Comparison of ENCODE assay signal across 12 cellular contexts in the genomic region with DNA sequence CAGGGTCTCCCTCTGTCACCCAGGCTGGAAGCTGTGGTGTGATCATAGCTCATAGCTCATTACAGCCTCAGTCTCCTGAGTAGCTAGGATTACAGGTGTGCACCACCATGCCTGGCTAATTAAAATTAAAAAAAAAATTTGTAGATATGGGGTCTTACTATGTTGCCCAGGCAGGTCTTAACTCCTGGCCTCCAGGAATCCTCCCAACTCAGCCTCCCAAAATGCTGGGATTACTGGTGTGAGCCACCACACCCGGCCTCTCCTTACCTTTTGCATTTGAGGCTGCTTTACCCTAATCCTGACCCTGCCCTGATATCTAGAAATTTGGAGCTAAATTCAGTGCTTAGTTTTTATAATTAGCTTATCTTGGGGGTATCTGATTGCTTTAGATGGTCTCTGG.
"Had no signal": no experiment of that assay in that cellular context is flagged by ENCODE, and none has a peak within 500 bp of the region (broad histone marks: within the 10 kb centered on the region; RNA-seq: fewer than 3 reads in every experiment).

No MANE protein-coding gene starts in this region.

- H3K4me1 Mint-ChIP-seq: nephron had no signal

- H3K27me3 Mint-ChIP-seq: activated CD8-positive, alpha-beta T cell treated with anti-CD3 and anti-CD28 coated beads for 36 hours; activated T-helper 17 cell treated with anti-CD3 and anti-CD28 coated beads, Interleukin-2, amount 50 U/mL, for 72 hours had no signal

- H3K9me3 Mint-ChIP-seq: activated CD8-positive, alpha-beta T cell treated with anti-CD3 and anti-CD28 coated beads for 36 hours; activated naive CD4-positive, alpha-beta T cell treated with anti-CD3 and anti-CD28 coated beads for 36 hours; activated T-helper 17 cell treated with anti-CD3 and anti-CD28 coated beads, Interleukin-2, amount 50 U/mL, for 72 hours; central memory CD8-positive, alpha-beta T cell; nephron had no signal

- H3K9me3 ChIP-seq: ascending aorta, colonic mucosa, lower lobe of right lung, stomach, testis, upper lobe of right lung had no signal

- H3K27ac Mint-ChIP-seq: activated CD8-positive, alpha-beta T cell treated with anti-CD3 and anti-CD28 coated beads for 36 hours; activated naive CD4-positive, alpha-beta T cell treated with anti-CD3 and anti-CD28 coated beads for 36 hours; activated T-helper 17 cell treated with anti-CD3 and anti-CD28 coated beads, Interleukin-2, amount 50 U/mL, for 72 hours; nephron; T-helper 17 cell had no signal

- H3K4me3 ChIP-seq: ascending aorta, colonic mucosa, lower lobe of right lung, stomach, testis, upper lobe of right lung had no signal

- H3K27ac ChIP-seq: ascending aorta, colonic mucosa, lower lobe of right lung, stomach, testis, upper lobe of right lung had no signal

- H3K27me3 ChIP-seq: ascending aorta, colonic mucosa, testis, upper lobe of right lung had no signal

- H3K36me3 ChIP-seq: ascending aorta, colonic mucosa, lower lobe of right lung, stomach, upper lobe of right lung had no signal

- H3K4me1 ChIP-seq: ascending aorta, colonic mucosa, testis had no signal

- H3K4me3 Mint-ChIP-seq: activated CD8-positive, alpha-beta T cell treated with anti-CD3 and anti-CD28 coated beads for 36 hours; activated naive CD4-positive, alpha-beta T cell treated with anti-CD3 and anti-CD28 coated beads for 36 hours; activated T-helper 17 cell treated with anti-CD3 and anti-CD28 coated beads, Interleukin-2, amount 50 U/mL, for 72 hours; central memory CD8-positive, alpha-beta T cell; nephron; T-helper 17 cell had no signal
